In genomic region chr4:184959786-184960185, GRCh38 we compare ENCODE assay signal across 22 cellular contexts. TPM values are rescaled to one million over a fixed set of nuclear protein-coding genes. Genes with fewer than 3 reads are reported as not detected.
"Had no signal": no experiment of that assay in that cellular context is flagged by ENCODE, and none has a peak within 500 bp of the region (broad histone marks: within the 10 kb centered on the region; RNA-seq: fewer than 3 reads in every experiment).

No MANE protein-coding gene starts in this region.

- H3K4me3 ChIP-seq: breast epithelium, MG63, SJSA1 had no signal

- H3K4me1 Mint-ChIP-seq: activated CD4-positive, alpha-beta T cell treated with anti-CD3 and anti-CD28 coated beads, Interleukin-2, amount 10 ng/mL, durations not matched to agents 24 days and 14 days had no signal

- H3K9me3 Mint-ChIP-seq: activated naive CD8-positive, alpha-beta T cell treated with anti-CD3 and anti-CD28 coated beads for 36 hours; activated T-cell treated with anti-CD3 and anti-CD28 coated beads, Interleukin-2, amount 50 U/mL, for 24 hours had no signal

- H3K4me1 ChIP-seq: breast epithelium, SJSA1 had no signal

- H3K36me3 Mint-ChIP-seq: activated CD8-positive, alpha-beta memory T cell treated with anti-CD3 and anti-CD28 coated beads, Interleukin-2, amount 10 ng/mL, durations not matched to agents 7 days and 5 days; activated naive CD8-positive, alpha-beta T cell treated with anti-CD3 and anti-CD28 coated beads for 36 hours had no signal

- DNase-seq: activated B cell treated with CpG ODN at 0.5 μM for 24 hours; activated CD4-positive, alpha-beta T cell treated with anti-CD3 and anti-CD28 coated beads for 1 hour; activated CD4-positive, alpha-beta T cell treated with anti-CD3 and anti-CD28 coated beads, Interleukin-2, amount 10 ng/mL, durations not matched to agents 24 days and 14 days; activated CD4-positive, alpha-beta T cell treated with anti-CD3 and anti-CD28 coated beads, Interleukin-2, amount 50 U/mL, for 48 hours; activated CD8-positive, alpha-beta memory T cell treated with anti-CD3 and anti-CD28 coated beads, Interleukin-2, amount 10 ng/mL, durations not matched to agents 7 days and 5 days; activated effector memory CD4-positive, alpha-beta T cell treated with anti-CD3 and anti-CD28 coated beads, Interleukin-2, amount 50 U/mL, for 16 hours; activated naive CD4-positive, alpha-beta T cell treated with anti-CD3 and anti-CD28 coated beads for 36 hours; activated naive CD8-positive, alpha-beta T cell treated with anti-CD3 and anti-CD28 coated beads for 36 hours; activated T-cell treated with anti-CD3 and anti-CD28 coated beads, Interleukin-2, amount 50 U/mL, for 24 hours; MG63; NCI-H1105; NCI-H1436; NCI-H187; NCI-H2081 treated with DMSO at 0.1 percent for 48 hours; NCI-H446; NCI-H524; SHP77; T-helper 17 cell; T-helper 9 cell had no signal

- H3K27me3 Mint-ChIP-seq: activated B cell treated with CpG ODN at 0.5 μM for 24 hours; activated T-cell treated with anti-CD3 and anti-CD28 coated beads, Interleukin-2, amount 50 U/mL, for 24 hours had no signal

- H3K36me3 ChIP-seq: breast epithelium, MG63, SJSA1 had no signal

- H3K9me3 ChIP-seq: breast epithelium, MG63, SJSA1 had no signal

- H3K27me3 ChIP-seq: breast epithelium, MG63, SJSA1 had no signal

- H3K4me3 Mint-ChIP-seq: activated B cell treated with CpG ODN at 0.5 μM for 24 hours; activated CD4-positive, alpha-beta T cell treated with anti-CD3 and anti-CD28 coated beads, Interleukin-2, amount 10 ng/mL, durations not matched to agents 24 days and 14 days; activated CD8-positive, alpha-beta memory T cell treated with anti-CD3 and anti-CD28 coated beads, Interleukin-2, amount 10 ng/mL, durations not matched to agents 7 days and 5 days; activated naive CD4-positive, alpha-beta T cell treated with anti-CD3 and anti-CD28 coated beads for 36 hours; activated naive CD8-positive, alpha-beta T cell treated with anti-CD3 and anti-CD28 coated beads for 36 hours; activated T-cell treated with anti-CD3 and anti-CD28 coated beads, Interleukin-2, amount 50 U/mL, for 24 hours; T-helper 17 cell had no signal

- H3K27ac ChIP-seq: breast epithelium, SJSA1 had no signal

- ATAC-seq: activated CD8-positive, alpha-beta memory T cell treated with anti-CD3 and anti-CD28 coated beads, Interleukin-2, amount 10 ng/mL, durations not matched to agents 7 days and 5 days; T-helper 17 cell had no signal

- H3K27ac Mint-ChIP-seq: activated B cell treated with CpG ODN at 0.5 μM for 24 hours; activated CD4-positive, alpha-beta T cell treated with anti-CD3 and anti-CD28 coated beads, Interleukin-2, amount 10 ng/mL, durations not matched to agents 24 days and 14 days; activated CD8-positive, alpha-beta memory T cell treated with anti-CD3 and anti-CD28 coated beads, Interleukin-2, amount 10 ng/mL, durations not matched to agents 7 days and 5 days; activated naive CD4-positive, alpha-beta T cell treated with anti-CD3 and anti-CD28 coated beads for 36 hours; activated naive CD8-positive, alpha-beta T cell treated with anti-CD3 and anti-CD28 coated beads for 36 hours; activated T-cell treated with anti-CD3 and anti-CD28 coated beads, Interleukin-2, amount 50 U/mL, for 24 hours; T-helper 17 cell had no signal

RNA-seq across cellular contexts. Expression of gene HELT, which starts 58.5 kb away (rescaled TPM):
- total RNA-seq: activated B cell treated with CpG ODN at 0.5 μM for 24 hours; activated CD4-positive, alpha-beta T cell treated with anti-CD3 and anti-CD28 coated beads, Interleukin-2, amount 10 ng/mL, durations not matched to agents 24 days and 14 days; activated CD8-positive, alpha-beta memory T cell treated with anti-CD3 and anti-CD28 coated beads, Interleukin-2, amount 10 ng/mL, durations not matched to agents 7 days and 5 days; activated naive CD4-positive, alpha-beta T cell treated with anti-CD3 and anti-CD28 coated beads for 36 hours; activated naive CD8-positive, alpha-beta T cell treated with anti-CD3 and anti-CD28 coated beads for 36 hours; breast epithelium; SJSA1; T-helper 17 cell had no signal
- polyA plus RNA-seq: adipose tissue had no signal
